9 cellular contexts compared by ENCODE assay signal in the genomic region with DNA sequence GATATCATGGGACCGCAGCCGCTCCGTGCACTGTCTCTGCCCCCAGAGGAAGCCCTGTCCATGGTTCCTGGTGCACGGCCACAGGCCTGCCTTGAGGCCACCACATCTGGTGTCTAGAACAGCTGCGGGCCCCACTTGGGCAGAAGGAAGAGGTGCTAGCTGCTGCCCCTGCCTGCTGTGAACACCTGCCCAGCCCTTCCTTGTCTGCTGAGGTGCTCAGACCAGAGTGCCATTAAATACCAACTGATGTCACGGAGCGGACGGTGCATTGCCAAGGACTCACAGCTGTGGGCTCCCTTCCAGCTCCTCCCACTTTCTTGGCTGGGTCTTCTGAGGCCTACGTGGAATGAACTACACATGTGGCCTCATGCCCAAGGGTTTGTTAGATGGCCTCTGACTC.
DNase-seq lines count a peak whose midpoint lies in the region; ATAC-seq and TF ChIP-seq lines count a peak whose summit lies in the region.
"Had no signal": no experiment of that assay in that cellular context is flagged by ENCODE, and none has a peak within 500 bp of the region (broad histone marks: within the 10 kb centered on the region; RNA-seq: fewer than 3 reads in every experiment).

No MANE protein-coding gene starts in this region.

- H3K4me3 Mint-ChIP-seq in chondrocyte (ENCODE audit: unreplicated experiment): no peak overlapping the region
- H3K4me3 Mint-ChIP-seq in CD14-positive monocyte: no peak overlapping the region

- peaks cover 19% of the 10 kb centered on the region for H3F3A ChIP-seq in DOHH2 (ENCODE audit: control insufficient read depth, insufficient read depth)

- H3K9me3 ChIP-seq in DOHH2 (ENCODE audit: control insufficient read depth, insufficient read depth, low read length) (no peaks in the 10 kb centered on the region), WERI-Rb-1 (ENCODE audit: severe bottlenecking) (no peaks in the 10 kb centered on the region)

- H3K9me3 Mint-ChIP-seq in chondrocyte (ENCODE audit: low read depth) (no peaks in the 10 kb centered on the region), CD14-positive monocyte (peaks cover 0 to 2% (median 0%) of the 10 kb centered on the region in 7 donors)

- H3K79me2 ChIP-seq in DOHH2 (ENCODE audit: control insufficient read depth, low read length): no peaks in the 10 kb centered on the region

- intact Hi-C loops in CD14-positive monocyte (cut with micrococcal nuclease): no loop called here

- H3K4me1 Mint-ChIP-seq in chondrocyte (ENCODE audit: low read depth) (peaks cover 23% of the 10 kb centered on the region), CD14-positive monocyte (peaks cover 5% of the 10 kb centered on the region)

- no peaks in the 10 kb centered on the region for H3K27me3 Mint-ChIP-seq in chondrocyte (ENCODE audit: low read depth)
- peaks cover 2 to 11% (median 4%) of the 10 kb centered on the region in 3 donors for H3K27me3 Mint-ChIP-seq in CD14-positive monocyte (ENCODE audit: low read depth in 3 of 3)

- H3K36me3 Mint-ChIP-seq in chondrocyte (ENCODE audit: low read depth): no peaks in the 10 kb centered on the region
- peaks cover 8 to 13% of the 10 kb centered on the region in 2 donors for H3K36me3 Mint-ChIP-seq in CD14-positive monocyte

- TF ChIP-seq CTCF in DOHH2 (IDR thresholded peaks at IDR 0.05; ENCODE audit: low read depth, low read length, poor library complexity, severe bottlenecking) (no peak), omental fat pad (IDR thresholded peaks at IDR 0.05) (no peak), WERI-Rb-1 (IDR thresholded peaks at IDR 0.05; ENCODE audit: low read depth, low read length) (no peak), chondrocyte (IDR thresholded peaks at IDR 0.05) (no peak), CD14-positive monocyte (IDR thresholded peaks at IDR 0.05) (no peak)

- H3K4me1 ChIP-seq in DOHH2 (ENCODE audit: control insufficient read depth, low read length): peaks cover 92% of the 10 kb centered on the region

- H3K9me2 ChIP-seq in DOHH2 (replicated peaks; ENCODE audit: control insufficient read depth, low read length): no peaks in the 10 kb centered on the region

- DNase-seq in astrocyte of the hippocampus (ENCODE audit: low read depth, low spot score) (peak; percentile 70), omental fat pad (ENCODE audit: low spot score) (no peak), WERI-Rb-1 (no peak), chondrocyte (ENCODE audit: low spot score) (no peak), CD14-positive monocyte (ENCODE audit: low spot score) (no peak)
- no peak for DNase-seq in activated effector memory CD4-positive, alpha-beta T cell treated with anti-CD3 and anti-CD28 coated beads, Interleukin-2, amount 50 U/mL, for 16 hours
- DNase-seq: NCI-H345 had no signal

- H3K4me3 ChIP-seq in DOHH2 (ENCODE audit: low read length) (peak overlapping the region; percentile 56), WERI-Rb-1 (ENCODE audit: low read depth, low read length) (no peak overlapping the region)

- H3K27ac Mint-ChIP-seq in chondrocyte (ENCODE audit: unreplicated experiment) (no peak overlapping the region), CD14-positive monocyte (no peak overlapping the region)

- peaks cover 1% of the 10 kb centered on the region for H3K36me3 ChIP-seq in DOHH2 (ENCODE audit: control insufficient read depth, low read length)
- peaks cover under 1% of the 10 kb centered on the region; the same call in 1 of the 2 replicates for H3K36me3 ChIP-seq in WERI-Rb-1

- H3K27me3 ChIP-seq in DOHH2 (ENCODE audit: control insufficient read depth, low read length): no peaks in the 10 kb centered on the region
- no peaks in the 10 kb centered on the region for H3K27me3 ChIP-seq in WERI-Rb-1 (ENCODE audit: insufficient read depth, low read depth, severe bottlenecking)

- ATAC-seq in HG03175 (IDR thresholded peaks at IDR 0.05; ENCODE audit: unreplicated experiment) (peak; percentile 10), omental fat pad (ENCODE audit: low FRiP score) (peak; percentile 9)

- peak overlapping the region; percentile 79 for H3K27ac ChIP-seq in DOHH2 (ENCODE audit: low read depth, low read length)
- no peak overlapping the region for H3K27ac ChIP-seq in WERI-Rb-1

- peak overlapping the region; percentile 71 for H3K4me2 ChIP-seq in DOHH2 (ENCODE audit: low read length)

- no peaks in the 10 kb centered on the region for H4K20me1 ChIP-seq in DOHH2 (ENCODE audit: control insufficient read depth, insufficient read depth, low read depth, low read length)
